24 cellular contexts compared by ENCODE assay signal in genomic region chr7:73373741-73374140, GRCh38. TPM values are rescaled to one million over a fixed set of nuclear protein-coding genes. Genes with fewer than 3 reads are reported as not detected.
"Had no signal": no experiment of that assay in that cellular context is flagged by ENCODE, and none has a peak within 500 bp of the region (broad histone marks: within the 10 kb centered on the region; RNA-seq: fewer than 3 reads in every experiment).

No MANE protein-coding gene starts in this region.

- H3K27me3 ChIP-seq: SJSA1 had no signal

- H3K27ac Mint-ChIP-seq: IgD-negative memory B cell had no signal

- H3K4me1 ChIP-seq: SJSA1 had no signal

- H3K4me3 ChIP-seq: SJSA1, SK-N-MC had no signal

- H3K9me3 Mint-ChIP-seq: IgD-negative memory B cell had no signal

- H3K27ac ChIP-seq: SJSA1, SK-N-MC had no signal

- H3K4me3 Mint-ChIP-seq: IgD-negative memory B cell had no signal

- H3K9me3 ChIP-seq: SJSA1 had no signal

- DNase-seq: KBM-7, MV-4-11, NCI-H1048, NCI-H1105, NCI-H1417, NCI-H1436 treated with DMSO at 0.1 percent for 48 hours, NCI-H1694, NCI-H187 treated with DMSO at 0.1 percent for 48 hours, NCI-H2029 treated with DMSO at 0.1 percent for 48 hours, NCI-H2171 treated with DMSO at 0.1 percent for 48 hours, NCI-H345, NCI-H446 treated with DMSO at 0.1 percent for 48 hours, NCI-H510A treated with DMSO at 0.1 percent for 48 hours, NCI-H526, Right ventricle myocardium superior, RPMI8226, SIG-M5 had no signal

- H3K36me3 ChIP-seq: SJSA1 had no signal

- FAIRE-seq: RCC 7860 had no signal

- H3K4me1 Mint-ChIP-seq: IgD-negative memory B cell had no signal

RNA-seq across cellular contexts. Expression of gene FKBP6, which starts 45.8 kb away (rescaled TPM):
- total RNA-seq: HT1080, LHCN-M2, MCF 10A, Right ventricle myocardium superior, SJSA1 had no signal
- polyA plus RNA-seq: IgD-negative memory B cell had no signal

RNA-seq across cellular contexts. Expression of gene TRIM50, which starts 45.9 kb away (rescaled TPM):
- total RNA-seq: HT1080, LHCN-M2, MCF 10A, SJSA1 had no signal
- polyA plus RNA-seq: IgD-negative memory B cell had no signal

RNA-seq across cellular contexts. Expression of gene FZD9, which starts 59.8 kb away (rescaled TPM):
- total RNA-seq: HT1080, MCF 10A had no signal
- polyA plus RNA-seq: IgD-negative memory B cell had no signal
